Comparison of ENCODE assay signal across 8 cellular contexts in the genomic region with DNA sequence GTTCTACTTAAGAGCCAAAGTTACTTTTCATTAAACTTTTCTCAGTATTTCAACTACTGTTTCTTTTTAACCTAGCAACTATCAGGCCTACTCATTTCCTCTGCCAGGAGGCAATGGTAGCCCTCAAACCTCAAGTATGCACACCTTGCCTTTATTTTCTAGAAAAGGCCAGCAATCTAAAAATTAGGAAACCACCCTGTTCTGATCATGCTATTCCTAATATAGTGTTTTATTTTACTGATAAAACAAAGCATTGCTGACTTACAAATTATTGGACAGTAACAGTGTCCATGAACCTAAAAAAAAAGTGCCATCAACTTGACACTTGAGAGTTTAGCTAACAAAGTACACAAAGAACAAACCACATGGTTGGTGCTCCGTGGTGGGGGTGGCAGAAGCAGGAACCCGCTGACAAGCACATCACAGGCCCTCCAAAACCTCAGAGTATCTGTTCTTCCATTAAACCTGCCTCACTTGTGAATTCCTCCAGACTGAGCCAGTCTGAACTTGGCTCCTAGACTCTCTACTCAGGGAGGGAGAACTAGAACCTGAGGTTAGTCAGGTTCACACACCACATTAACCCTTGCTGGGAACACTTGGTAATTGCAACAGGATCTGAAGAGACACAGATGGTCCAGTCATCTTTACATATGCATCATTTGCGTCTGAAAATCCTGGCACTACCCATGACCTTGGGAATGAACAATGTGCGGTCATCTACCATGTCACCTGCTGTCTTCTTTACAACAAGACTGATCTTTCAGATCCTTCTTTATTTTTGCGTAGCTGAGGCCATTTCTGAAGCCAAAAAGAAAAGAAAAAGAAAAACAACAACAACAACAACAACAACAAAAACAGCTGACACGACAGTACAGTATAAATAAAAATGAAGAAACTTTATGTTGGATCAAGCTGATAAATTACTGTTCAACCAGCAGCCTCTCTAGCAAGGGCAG. TPM values are rescaled to one million over a fixed set of nuclear protein-coding genes. Genes with fewer than 3 reads are reported as not detected.
DNase-seq lines count a peak whose midpoint lies in the region; ATAC-seq and TF ChIP-seq lines count a peak whose summit lies in the region.

No MANE protein-coding gene starts in this region.

- no peaks in the 10 kb centered on the region for H3K9me3 ChIP-seq in A673 (ENCODE audit: low read depth, low read length, poor library complexity, severe bottlenecking)

- no peak overlapping the region for H3K27ac ChIP-seq in A673 (ENCODE audit: low read depth, low read length, poor library complexity, severe bottlenecking)

- POLR2A ChIA-PET in A673 (lab: Charles Lee; ENCODE audit: low non-redundant PET): no interaction called here

- TF ChIP-seq CTCF in GM12872 (IDR thresholded peaks at IDR 0.05; ENCODE audit: insufficient read depth, low read depth, low read length) (0 out of 3 replicates have a peak, but pooled peaks have one; percentile 1), A673 (conservative IDR thresholded peaks at IDR 0.05; ENCODE audit: low read depth, low read length) (no peak)

- H3K4me1 ChIP-seq in A673 (ENCODE audit: insufficient read depth, low read length, poor library complexity, severe bottlenecking): no peaks in the 10 kb centered on the region

- H3K4me3 ChIP-seq in A673 (ENCODE audit: low read depth, low read length, poor library complexity, severe bottlenecking): no peak overlapping the region

- intact Hi-C loops in A673 (cut with micrococcal nuclease; ENCODE audit: unreplicated experiment): no loop called here

- CTCF ChIA-PET in A673 (lab: Charles Lee): no interaction called here

- H3K36me3 ChIP-seq in A673 (ENCODE audit: insufficient read depth, low read length, poor library complexity, severe bottlenecking): no peaks in the 10 kb centered on the region

- peak; percentile 38 to 50 for DNase-seq in activated CD4-positive, alpha-beta T cell treated with anti-CD3 and anti-CD28 coated beads for 4 hours
- DNase-seq in stimulated activated CD8-positive, alpha-beta memory T cell treated with anti-CD3 and anti-CD28 coated beads, Interleukin-15, amount 100 ng/mL, for 48 hours (ENCODE audit: low read depth in 2 of 2): peak; percentile 45 to 53
- no peak for DNase-seq in SKM-1 treated with dmso at 0.1 percent for 144 hours (lab: John Stamatoyannopoulos, UW; ENCODE audit: unreplicated experiment)
- no peak for DNase-seq in A673 (ENCODE audit: low spot score)

- peak; percentile 26 for ATAC-seq in HG03521 (IDR thresholded peaks at IDR 0.05; ENCODE audit: unreplicated experiment)
- peak; percentile 27 for ATAC-seq in esophagus mucosa
- no peak for ATAC-seq in GM21825 (IDR thresholded peaks at IDR 0.05; ENCODE audit: unreplicated experiment)

- BruUV-seq in A673 (replicated peaks; lab: Mats Ljungman, UMichigan): no TSS peak

- no peaks in the 10 kb centered on the region for H3K27me3 ChIP-seq in A673 (replicated peaks; ENCODE audit: insufficient read depth, low read depth, low read length, poor library complexity)

RNA-seq across cellular contexts. Expression of a gene that starts 31.9 kb away (rescaled TPM):
- 10.0 TPM for total RNA-seq in esophagus mucosa
- 18.3 and 19.8 TPM in 2 replicates for total RNA-seq in A673 (2021)

Comparison
In these comparisons a context has a peak if more than half of its experiments do, and no peak if none do; other contexts are left out.
1. DNase-seq: peak in activated CD4-positive, alpha-beta T cell treated with anti-CD3 and anti-CD28 coated beads for 4 hours (2 of 2) and stimulated activated CD8-positive, alpha-beta memory T cell treated with anti-CD3 and anti-CD28 coated beads, Interleukin-15, amount 100 ng/mL, for 48 hours (2 of 2); none in SKM-1 treated with dmso at 0.1 percent for 144 hours (single experiment) and A673 (single experiment).